In the genomic region with DNA sequence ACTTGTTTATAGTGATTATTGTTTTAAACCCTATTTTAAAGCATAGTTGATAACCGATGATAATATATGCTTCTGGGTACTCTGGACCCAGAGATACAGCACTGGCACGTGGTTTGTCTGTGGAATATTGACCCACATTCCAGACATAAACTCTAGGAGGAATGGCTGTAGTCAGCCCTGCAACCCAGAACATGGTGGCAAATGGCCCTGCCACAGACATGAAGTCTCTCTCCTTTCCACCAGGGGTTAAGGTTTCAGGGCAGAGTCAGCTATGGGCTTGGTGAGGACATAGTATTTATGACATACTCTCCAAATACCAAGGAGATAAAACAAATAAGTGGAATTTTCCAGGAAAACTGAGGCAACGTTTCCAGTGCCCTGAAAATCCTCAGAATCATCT, we compare ENCODE assay signal across 25 cellular contexts.
"Had no signal": no experiment of that assay in that cellular context is flagged by ENCODE, and none has a peak within 500 bp of the region (broad histone marks: within the 10 kb centered on the region; RNA-seq: fewer than 3 reads in every experiment).

No MANE protein-coding gene starts in this region.

- DNase-seq: activated CD4-positive, alpha-beta T cell treated with anti-CD3 and anti-CD28 coated beads for 48 hours; activated CD4-positive, alpha-beta T cell treated with anti-CD3 and anti-CD28 coated beads, Interleukin-2, amount 50 U/mL, for 48 hours; activated CD8-positive, alpha-beta memory T cell treated with anti-CD3 and anti-CD28 coated beads, Interleukin-2, amount 50 U/mL, for 4 hours; activated effector memory CD4-positive, alpha-beta T cell treated with anti-CD3 and anti-CD28 coated beads, Interleukin-2, amount 50 U/mL, for 16 hours; activated naive CD4-positive, alpha-beta T cell treated with anti-CD3 and anti-CD28 coated beads, Interleukin-2, amount 10 ng/mL, durations not matched to agents 7 days and 5 days; activated T-cell treated with anti-CD3 and anti-CD28 coated beads, Interleukin-2, amount 50 U/mL, for 1 hour; amygdala; caudate nucleus; islet precursor cell; left cardiac atrium; left ventricle myocardium superior; midbrain; naive thymus-derived CD8-positive, alpha-beta T cell; occipital lobe; stimulated activated CD4-positive, alpha-beta T cell treated with anti-CD3 and anti-CD28 coated beads, Interleukin-12 subunit alpha, Interleukin-12 subunit beta, amount 100 ng/mL, for 4 hours; stimulated activated CD4-positive, alpha-beta T cell treated with anti-CD3 and anti-CD28 coated beads, Interleukin-4, amount 100 ng/mL, for 1 hour; stimulated activated naive CD8-positive, alpha-beta T cell treated with anti-CD3 and anti-CD28 coated beads, Interleukin-15, Interleukin-2, amounts not matched to agents 100 U/mL and 50 U/mL, for 24 hours; T1000; testis; transverse colon; WERI-Rb-1 had no signal

- ATAC-seq: activated CD4-positive, CD25-positive, alpha-beta regulatory T cell treated with anti-CD3 and anti-CD28 coated beads, Interleukin-2, amount 50 U/mL, for 24 hours; esophagus mucosa; left cardiac atrium; left ventricle myocardium superior; naive thymus-derived CD8-positive, alpha-beta T cell; stimulated activated naive CD8-positive, alpha-beta T cell treated with anti-CD3 and anti-CD28 coated beads, Interleukin-15, Interleukin-2, amounts not matched to agents 100 U/mL and 50 U/mL, for 24 hours had no signal

- H3K27ac ChIP-seq: right atrium auricular region, testis, transverse colon, WERI-Rb-1 had no signal

- H3K27me3 ChIP-seq: right atrium auricular region, testis, transverse colon had no signal

- H3K4me3 ChIP-seq: right atrium auricular region, testis, transverse colon had no signal

- H3K9me3 ChIP-seq: right atrium auricular region, testis, transverse colon had no signal

- H3K36me3 ChIP-seq: right atrium auricular region, transverse colon, WERI-Rb-1 had no signal

- FAIRE-seq: frontal cortex had no signal

- H3K4me1 ChIP-seq: testis, transverse colon had no signal
